ENCODE assay signal across 8 cellular contexts in genomic region chr6:26607434-26608230, GRCh38. TPM values are rescaled to one million over a fixed set of nuclear protein-coding genes. Genes with fewer than 3 reads are reported as not detected.
A peak's percentile ranks its signal among the peaks of the same experiment; 100 is the strongest.
DNase-seq lines count a peak whose midpoint lies in the region; ATAC-seq and TF ChIP-seq lines count a peak whose summit lies in the region.

No MANE protein-coding gene starts in this region.

- no peaks in the 10 kb centered on the region for H3K79me2 ChIP-seq in ACC112 (ENCODE audit: control insufficient read depth, insufficient read depth, low read length, unreplicated experiment)

- TF ChIP-seq CTCF in GM13977 (IDR thresholded peaks at IDR 0.05; ENCODE audit: extremely low read depth, insufficient read depth, missing control alignments) (peak; percentile 81), thoracic aorta (IDR thresholded peaks at IDR 0.05) (peak; percentile 49)

- no peak overlapping the region for H3K27ac Mint-ChIP-seq in effector memory CD8-positive, alpha-beta T cell

- DNase-seq in GM13977 (ENCODE audit: low spot score) (peak; percentile 72), NCI-H748 (lab: John Stamatoyannopoulos, UW; ENCODE audit: unreplicated experiment) (peak; percentile 87), middle frontal gyrus (ENCODE audit: extremely low spot score, low spot score) (peak; percentile 12), thoracic aorta (ENCODE audit: low spot score) (no peak)
- peak; percentile 26 to 66 for DNase-seq in activated CD4-positive, alpha-beta T cell treated with anti-CD3 and anti-CD28 coated beads, Interleukin-2, amount 50 U/mL, for 24 hours (ENCODE audit: low read depth in 1 of 2, low spot score in 1 of 2)
- peak; percentile 47 to 58 (median 54) for DNase-seq in effector memory CD8-positive, alpha-beta T cell

- peak overlapping the region; percentile 80 for H3K4me3 ChIP-seq in ACC112 (ENCODE audit: low read depth, low read length)
- peak overlapping the region; percentile 68 for H3K4me3 ChIP-seq in thoracic aorta

- peaks cover 9 to 24% of the 10 kb centered on the region in 2 donors for H3K27me3 Mint-ChIP-seq in effector memory CD8-positive, alpha-beta T cell

- ATAC-seq in HG03439 (IDR thresholded peaks at IDR 0.05; ENCODE audit: unreplicated experiment): peak; percentile 84
- peak; percentile 97 for ATAC-seq in effector memory CD8-positive, alpha-beta T cell (replicated peaks)
- ATAC-seq in thoracic aorta (ENCODE audit: insufficient number of reproducible peaks, low FRiP score, low read depth): no peak

- H3K4me1 ChIP-seq in ACC112 (ENCODE audit: control insufficient read depth, insufficient read depth, low read length, unreplicated experiment) (no peaks in the 10 kb centered on the region), thoracic aorta (ENCODE audit: control insufficient read depth in 1 of 2, low read depth in 2 of 2) (no peaks in the 10 kb centered on the region)

- H3K9me3 Mint-ChIP-seq in effector memory CD8-positive, alpha-beta T cell: no peaks in the 10 kb centered on the region

- no peak overlapping the region for H3K27ac ChIP-seq in ACC112 (ENCODE audit: low read depth, low read length)
- no peak overlapping the region for H3K27ac ChIP-seq in thoracic aorta

- H3K36me3 ChIP-seq in ACC112 (ENCODE audit: insufficient read depth, low read length): no peaks in the 10 kb centered on the region
- H3K36me3 ChIP-seq in thoracic aorta: no peaks in the 10 kb centered on the region

- H3K27me3 ChIP-seq in ACC112 (ENCODE audit: insufficient read depth, low read length) (peaks cover 10% of the 10 kb centered on the region), thoracic aorta (replicated peaks; ENCODE audit: insufficient read depth) (no peaks in the 10 kb centered on the region)

- H2AFZ ChIP-seq in ACC112 (ENCODE audit: low read length, unreplicated experiment): peak overlapping the region; percentile 96

- H3K9me3 ChIP-seq in thoracic aorta: no peaks in the 10 kb centered on the region

- H3K4me1 Mint-ChIP-seq in effector memory CD8-positive, alpha-beta T cell (ENCODE audit: low read depth in 2 of 2): peaks cover 6 to 7% of the 10 kb centered on the region in 2 donors

- H3K4me3 Mint-ChIP-seq in effector memory CD8-positive, alpha-beta T cell: peak overlapping the region; percentile 57 to 69

- no peaks in the 10 kb centered on the region for H3K36me3 Mint-ChIP-seq in effector memory CD8-positive, alpha-beta T cell (ENCODE audit: insufficient read depth)

- in situ Hi-C loops in GM13977 (cut with MboI; ENCODE audit: low pct_unique_long_range_greater_than_20kb, low sequenced_read_pairs, unreplicated experiment): no loop called here

RNA-seq across cellular contexts. Expression of gene ABT1, which starts 10.9 kb away (rescaled TPM):
- total RNA-seq in thoracic aorta: 10 to 100 TPM; 11.8 to 17.1 TPM

RNA-seq across cellular contexts. Expression of gene ZNF322, which starts 51.9 kb away (rescaled TPM):
- total RNA-seq in thoracic aorta: 10 to 100 TPM; 18.1 to 18.6 TPM
